Comparison of ENCODE assay signal across 8 cellular contexts in genomic region chr3:42080452-42080872, GRCh38. TPM values are rescaled to one million over a fixed set of nuclear protein-coding genes. Genes with fewer than 3 reads are reported as not detected.
DNase-seq lines count a peak whose midpoint lies in the region; ATAC-seq and TF ChIP-seq lines count a peak whose summit lies in the region.

No MANE protein-coding gene starts in this region.

- peaks cover 57% of the 10 kb centered on the region for H3K4me1 Mint-ChIP-seq in activated CD4-positive, alpha-beta T cell treated with anti-CD3 and anti-CD28 coated beads for 36 hours

- H3K4me1 ChIP-seq in SJCRH30 = peaks cover 13% of the 10 kb centered on the region
- H3K4me1 ChIP-seq in ectodermal cell (ENCODE audit: control insufficient read depth, insufficient read depth, low read length) = peaks cover 29% of the 10 kb centered on the region
- peaks cover 30% of the 10 kb centered on the region for H3K4me1 ChIP-seq in mucosa of descending colon (ENCODE audit: low read depth)

- H3K36me3 ChIP-seq in SJCRH30 (no peaks in the 10 kb centered on the region), ectodermal cell (ENCODE audit: control insufficient read depth, insufficient read depth, low read length) (no peaks in the 10 kb centered on the region), mucosa of descending colon (ENCODE audit: low read depth) (no peaks in the 10 kb centered on the region)

- 71 to 77% methylated on average over 1 of the region's 1 CpG for WGBS in ectodermal cell, 2 experiments

- H3K27ac ChIP-seq in SJCRH30 = no peak overlapping the region; the same call in 1 of the 2 replicates
- peak overlapping the region; percentile 22 for H3K27ac ChIP-seq in ectodermal cell (ENCODE audit: insufficient read depth, low read depth, low read length, poor library complexity, severe bottlenecking)

- POLR2A ChIA-PET in activated CD4-positive, alpha-beta T cell treated with anti-CD3 and anti-CD28 coated beads for 36 hours (lab: Charles Lee) = interaction anchor here (0.5 to 1.2 kb wide), 4 partner anchors 56 to 523 kb away, joined by 3 read pairs; no protein-coding TSS in a partner anchor

- no peak for TF ChIP-seq CTCF in mucosa of descending colon (IDR thresholded peaks at IDR 0.05)

- no peak overlapping the region for H3K4me3 ChIP-seq in SJCRH30
- no peak overlapping the region for H3K4me3 ChIP-seq in ectodermal cell (ENCODE audit: insufficient read depth, low read depth, low read length)
- H3K4me3 ChIP-seq in mucosa of descending colon = no peak overlapping the region

- CTCF ChIA-PET in activated CD4-positive, alpha-beta T cell treated with anti-CD3 and anti-CD28 coated beads for 36 hours (lab: Charles Lee) = interaction anchor here (0.7 to 1.6 kb wide), 3 partner anchors 18 to 65 kb away, joined by 3 to 10 read pairs (median 5); no protein-coding TSS in a partner anchor

- no peaks in the 10 kb centered on the region for H3K9me3 Mint-ChIP-seq in activated CD4-positive, alpha-beta T cell treated with anti-CD3 and anti-CD28 coated beads for 36 hours (ENCODE audit: low read depth)

- peak; percentile 86 for ATAC-seq in activated CD4-positive, alpha-beta T cell treated with anti-CD3 and anti-CD28 coated beads for 36 hours
- ATAC-seq in mucosa of descending colon (peak; percentile 91), GM18870 (IDR thresholded peaks at IDR 0.05; ENCODE audit: unreplicated experiment) (no peak)

- intact Hi-C loops in activated CD4-positive, alpha-beta T cell treated with anti-CD3 and anti-CD28 coated beads for 36 hours (cut with DNase I, micrococcal nuclease) = loop anchor here (1.0 to 5.0 kb wide), 4 partner anchors 13 to 243 kb away; no protein-coding TSS in a partner anchor
- intact Hi-C loops in mucosa of descending colon (cut with DNase I, micrococcal nuclease) = loop anchor here (10.0 kb wide), 1 partner anchor 66 kb away; no protein-coding TSS in a partner anchor

- H3K27me3 Mint-ChIP-seq in activated CD4-positive, alpha-beta T cell treated with anti-CD3 and anti-CD28 coated beads for 36 hours = no peaks in the 10 kb centered on the region

- H3K27me3 ChIP-seq in SJCRH30 (no peaks in the 10 kb centered on the region), ectodermal cell (ENCODE audit: control insufficient read depth, insufficient read depth, low read length, poor library complexity, severe bottlenecking) (no peaks in the 10 kb centered on the region)

- peaks cover 10% of the 10 kb centered on the region for H3K36me3 Mint-ChIP-seq in activated CD4-positive, alpha-beta T cell treated with anti-CD3 and anti-CD28 coated beads for 36 hours (ENCODE audit: low read depth)

- no peaks in the 10 kb centered on the region for H3K9me3 ChIP-seq in SJCRH30 (replicated peaks)
- H3K9me3 ChIP-seq in ectodermal cell (ENCODE audit: control insufficient read depth, low read length) = no peaks in the 10 kb centered on the region
- no peaks in the 10 kb centered on the region for H3K9me3 ChIP-seq in mucosa of descending colon

- H3K4me3 Mint-ChIP-seq in activated CD4-positive, alpha-beta T cell treated with anti-CD3 and anti-CD28 coated beads for 36 hours = peak overlapping the region; percentile 7

- DNase-seq in activated CD4-positive, alpha-beta T cell treated with anti-CD3 and anti-CD28 coated beads for 36 hours = peak; percentile 47
- DNase-seq in activated CD4-positive, alpha-beta T cell treated with anti-CD3 and anti-CD28 coated beads for 1 hour = no peak
- peak; percentile 41 to 44 for DNase-seq in SJCRH30
- peak in 1 of 3 donors; percentile 64 for DNase-seq in mucosa of descending colon
- DNase-seq in NOMO-1 (lab: John Stamatoyannopoulos, UW; ENCODE audit: unreplicated experiment in 2 of 2) = no peak
- DNase-seq in DMS153 (lab: John Stamatoyannopoulos, UW) = no peak

- peak overlapping the region; percentile 75 for H3K27ac Mint-ChIP-seq in activated CD4-positive, alpha-beta T cell treated with anti-CD3 and anti-CD28 coated beads for 36 hours

RNA-seq across cellular contexts. Expression of gene TRAK1, which starts 10.7 kb away (rescaled TPM):
- 10 to 100 TPM; 22.4 to 23.6 TPM for total RNA-seq in activated CD4-positive, alpha-beta T cell treated with anti-CD3 and anti-CD28 coated beads for 36 hours
- 10.3 and 12.1 TPM in 2 replicates for total RNA-seq in SJCRH30 (2014; rRNA removed; shearing (Covaris generic))
- 46.3 TPM for polyA plus RNA-seq in ectodermal cell (2013, experiment 1 of 4)
- 49.7 TPM for polyA plus RNA-seq in ectodermal cell (2013, experiment 2 of 4)
- polyA plus RNA-seq in ectodermal cell (2013, experiment 3 of 4) = 36.4 TPM
- polyA plus RNA-seq in ectodermal cell (2013, experiment 4 of 4) = 39.6 TPM
- 100 to 1,000 TPM in 1 of 3 donors, 10 to 100 TPM in 2; 61.8 to 104 (median 83.4) TPM for total RNA-seq in mucosa of descending colon

Comparison
In these comparisons a context has a peak if more than half of its experiments do, and no peak if none do; other contexts are left out.
1. DNase-seq: peak in activated CD4-positive, alpha-beta T cell treated with anti-CD3 and anti-CD28 coated beads for 36 hours (single experiment) and SJCRH30 (2 of 2); none in activated CD4-positive, alpha-beta T cell treated with anti-CD3 and anti-CD28 coated beads for 1 hour (single experiment), NOMO-1 (0 of 2) and DMS153 (single experiment).